Comparison of ENCODE assay signal across 18 cellular contexts in genomic region chr1:36643391-36644270, GRCh38.
"Had no signal": no experiment of that assay in that cellular context is flagged by ENCODE, and none has a peak within 500 bp of the region (broad histone marks: within the 10 kb centered on the region; RNA-seq: fewer than 3 reads in every experiment).

No MANE protein-coding gene starts in this region.

- H3K27ac ChIP-seq: body of pancreas, colonic mucosa, SK-N-MC, suprapubic skin, upper lobe of left lung had no signal

- DNase-seq: activated CD4-positive, alpha-beta memory T cell treated with anti-CD3 and anti-CD28 coated beads for 36 hours; activated CD8-positive, alpha-beta memory T cell treated with anti-CD3 and anti-CD28 coated beads, Interleukin-2, amount 10 ng/mL, durations not matched to agents 7 days and 5 days; amygdala; body of pancreas; central memory CD4-positive, alpha-beta T cell; colonic mucosa; foreskin melanocyte; glutamatergic neuron; hippocampal formation; left cardiac atrium; nucleus accumbens; posterior cingulate gyrus; right cardiac atrium; stimulated activated naive CD8-positive, alpha-beta T cell treated with anti-CD3 and anti-CD28 coated beads, Interleukin-15, amount 100 ng/mL, for 72 hours; upper lobe of left lung had no signal

- H3K9me3 ChIP-seq: body of pancreas, colonic mucosa, suprapubic skin, upper lobe of left lung had no signal

- H3K27me3 ChIP-seq: body of pancreas, colonic mucosa, upper lobe of left lung had no signal

- FAIRE-seq: islet of Langerhans had no signal

- H3K36me3 ChIP-seq: colonic mucosa, suprapubic skin, upper lobe of left lung had no signal

- H3K4me1 ChIP-seq: body of pancreas, colonic mucosa, suprapubic skin, upper lobe of left lung had no signal

- H3K4me3 ChIP-seq: body of pancreas, colonic mucosa, SK-N-MC, suprapubic skin, upper lobe of left lung had no signal
